20 cellular contexts compared by ENCODE assay signal in the genomic region with DNA sequence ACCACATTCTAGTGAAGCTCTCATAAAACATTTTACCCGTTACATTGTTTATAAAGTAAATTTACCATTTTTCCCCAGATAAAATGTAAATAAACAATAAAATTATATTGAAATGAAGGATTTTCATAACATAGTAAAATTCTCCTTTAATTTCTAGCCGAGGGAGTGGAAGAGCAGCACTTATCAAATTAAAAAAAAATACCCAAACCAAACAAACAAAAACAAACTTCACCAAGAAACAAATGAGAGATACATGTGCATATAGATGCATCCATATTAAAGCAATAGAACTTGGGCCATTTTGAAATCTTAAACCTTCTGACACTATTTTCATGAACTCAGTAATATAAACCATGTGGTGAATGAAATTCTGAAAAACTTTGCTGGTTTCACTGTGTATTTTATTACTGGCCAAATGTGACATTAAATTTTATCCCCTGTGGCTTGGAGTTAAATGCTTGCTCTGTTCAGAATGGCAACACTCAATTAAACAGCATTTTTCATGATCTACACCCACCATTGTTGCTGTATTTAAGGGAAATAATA.
"Had no signal": no experiment of that assay in that cellular context is flagged by ENCODE, and none has a peak within 500 bp of the region (broad histone marks: within the 10 kb centered on the region; RNA-seq: fewer than 3 reads in every experiment).

No MANE protein-coding gene starts in this region.

- H3K4me3 ChIP-seq: coronary artery, hepatocyte, left ventricle myocardium inferior, lower lobe of right lung, prostate gland, right lobe of liver, tibial artery, upper lobe of right lung had no signal

- H3K4me1 Mint-ChIP-seq: endodermal cell; natural killer cell; stimulated activated memory B cell treated with anti-CD40 and anti-IgM and Interleukin-4, amounts not matched to agents 10 μg/mL and 1 μg/mL and 100 μg/mL, for 72 hours had no signal

- DNase-seq: effector CD4-positive, alpha-beta T cell; endodermal cell; foreskin keratinocyte; kidney; left cardiac atrium; left ventricle myocardium inferior; lower lobe of right lung; natural killer cell; right lobe of liver; stimulated activated CD4-positive, alpha-beta T cell treated with anti-CD3 and anti-CD28 coated beads, Interleukin-4, amount 100 ng/mL, for 1 hour; tibial artery; upper lobe of right lung had no signal

- FAIRE-seq: kidney had no signal

- H3K27ac Mint-ChIP-seq: endodermal cell; memory B cell; natural killer cell; stimulated activated memory B cell treated with anti-CD40 and anti-IgM and Interleukin-4, amounts not matched to agents 10 μg/mL and 1 μg/mL and 100 μg/mL, for 72 hours; stimulated activated naive CD8-positive, alpha-beta T cell treated with anti-CD3 and anti-CD28 coated beads, Interleukin-15, Interleukin-2, amounts not matched to agents 100 ng/mL and 50 ng/mL, for 24 hours had no signal

- H3K9me3 Mint-ChIP-seq: memory B cell; natural killer cell; stimulated activated memory B cell treated with anti-CD40 and anti-IgM and Interleukin-4, amounts not matched to agents 10 μg/mL and 1 μg/mL and 100 μg/mL, for 72 hours had no signal

- H3K4me3 Mint-ChIP-seq: endodermal cell; memory B cell; mesothelial cell of epicardium; natural killer cell; stimulated activated memory B cell treated with anti-CD40 and anti-IgM and Interleukin-4, amounts not matched to agents 10 μg/mL and 1 μg/mL and 100 μg/mL, for 72 hours; stimulated activated naive CD8-positive, alpha-beta T cell treated with anti-CD3 and anti-CD28 coated beads, Interleukin-15, Interleukin-2, amounts not matched to agents 100 ng/mL and 50 ng/mL, for 24 hours had no signal

- H3K27ac ChIP-seq: coronary artery, foreskin keratinocyte, left ventricle myocardium inferior, lower lobe of right lung, parathyroid adenoma, prostate gland, right lobe of liver, tibial artery, upper lobe of right lung had no signal

- H3K36me3 Mint-ChIP-seq: mesothelial cell of epicardium; natural killer cell; stimulated activated memory B cell treated with anti-CD40 and anti-IgM and Interleukin-4, amounts not matched to agents 10 μg/mL and 1 μg/mL and 100 μg/mL, for 72 hours had no signal

- H3K4me1 ChIP-seq: foreskin keratinocyte, left ventricle myocardium inferior, lower lobe of right lung, parathyroid adenoma, right lobe of liver, tibial artery, upper lobe of right lung had no signal

- ATAC-seq: foreskin keratinocyte; left cardiac atrium; lower lobe of right lung; natural killer cell; right lobe of liver; stimulated activated memory B cell treated with anti-CD40 and anti-IgM and Interleukin-4, amounts not matched to agents 10 μg/mL and 1 μg/mL and 100 μg/mL, for 72 hours; upper lobe of right lung had no signal

- H3K9me3 ChIP-seq: left ventricle myocardium inferior, lower lobe of right lung, prostate gland, right lobe of liver, tibial artery, upper lobe of right lung had no signal

- H3K27me3 Mint-ChIP-seq: memory B cell; stimulated activated memory B cell treated with anti-CD40 and anti-IgM and Interleukin-4, amounts not matched to agents 10 μg/mL and 1 μg/mL and 100 μg/mL, for 72 hours; stimulated activated naive CD8-positive, alpha-beta T cell treated with anti-CD3 and anti-CD28 coated beads, Interleukin-15, Interleukin-2, amounts not matched to agents 100 ng/mL and 50 ng/mL, for 24 hours had no signal

- H3K36me3 ChIP-seq: left ventricle myocardium inferior, lower lobe of right lung, prostate gland, right lobe of liver, upper lobe of right lung had no signal
